Comparison of ENCODE assay signal across 8 cellular contexts in genomic region chr3:87227835-87228144, GRCh38. TPM values are rescaled to one million over a fixed set of nuclear protein-coding genes. Genes with fewer than 3 reads are reported as not detected.
DNase-seq lines count a peak whose midpoint lies in the region; ATAC-seq and TF ChIP-seq lines count a peak whose summit lies in the region.

No MANE protein-coding gene starts in this region.

- H3K79me2 ChIP-seq in Karpas-422 (ENCODE audit: low read length), result peaks cover 3% of the 10 kb centered on the region; the same call in 1 of the 2 replicates

- H3K4me2 ChIP-seq in Karpas-422 (ENCODE audit: low read depth, low read length, poor library complexity, severe bottlenecking), result peak overlapping the region; percentile 89

- peak overlapping the region; percentile 98 for H3K27ac Mint-ChIP-seq in activated naive CD4-positive, alpha-beta T cell treated with anti-CD3 and anti-CD28 coated beads, Interleukin-2, amount 50 U/mL, for 24 hours

- peak overlapping the region; percentile 92 for H2AFZ ChIP-seq in Karpas-422 (ENCODE audit: low read length)
- H2AFZ ChIP-seq in neuron (ENCODE audit: low read depth, low read length), result peak overlapping the region; percentile 94

- peaks cover 3% of the 10 kb centered on the region for H3K27me3 Mint-ChIP-seq in activated naive CD4-positive, alpha-beta T cell treated with anti-CD3 and anti-CD28 coated beads, Interleukin-2, amount 50 U/mL, for 24 hours

- H3K27me3 ChIP-seq in Karpas-422 (ENCODE audit: low read length), result no peaks in the 10 kb centered on the region
- H3K27me3 ChIP-seq in dorsolateral prefrontal cortex, result no peaks in the 10 kb centered on the region
- H3K27me3 ChIP-seq in neuron (ENCODE audit: insufficient read depth, low read length), result peaks cover 9% of the 10 kb centered on the region

- peak overlapping the region; percentile 84 for H3K9ac ChIP-seq in Karpas-422 (ENCODE audit: low read length)

- TF ChIP-seq CTCF in dorsolateral prefrontal cortex (IDR thresholded peaks at IDR 0.05 in 54 of 56, conservative IDR thresholded peaks at IDR 0.05 in 2 of 56; ENCODE audit: low read depth in 1 of 56, partially characterized antibody in 56 of 56), result no peak

- peaks cover 49% of the 10 kb centered on the region for H3K4me1 Mint-ChIP-seq in activated naive CD4-positive, alpha-beta T cell treated with anti-CD3 and anti-CD28 coated beads, Interleukin-2, amount 50 U/mL, for 24 hours

- peaks cover 9% of the 10 kb centered on the region for H3K36me3 Mint-ChIP-seq in activated naive CD4-positive, alpha-beta T cell treated with anti-CD3 and anti-CD28 coated beads, Interleukin-2, amount 50 U/mL, for 24 hours

- no peaks in the 10 kb centered on the region for H3K36me3 ChIP-seq in Karpas-422 (ENCODE audit: insufficient read depth, low read length)
- H3K36me3 ChIP-seq in neuron (ENCODE audit: insufficient read depth, low read length), result no peaks in the 10 kb centered on the region

- H3K27ac ChIP-seq in Karpas-422 (ENCODE audit: low read length), result no peak overlapping the region
- peak overlapping the region in 48 of 59 donors; percentile 75 to 97 (median 90) for H3K27ac ChIP-seq in dorsolateral prefrontal cortex

- H3K4me3 ChIP-seq in Karpas-422 (ENCODE audit: low read length) (peak overlapping the region; percentile 86), dorsolateral prefrontal cortex (peak overlapping the region; percentile 56 to 100 (median 95)), neuron (ENCODE audit: low read length) (peak overlapping the region; percentile 95)

- peaks cover 11% of the 10 kb centered on the region; the same call in 1 of the 2 replicates for H4K20me1 ChIP-seq in Karpas-422 (ENCODE audit: insufficient read depth, low read depth, low read length)

- intact Hi-C loops in dorsolateral prefrontal cortex (cut with DNase I) (loop anchor here in 1 of 2 donors (5.0 to 10.0 kb wide), 2 partner anchors 60 to 143 kb away; no protein-coding TSS in a partner anchor), sciatic nerve (cut with DNase I) (no loop called here)

- no peaks in the 10 kb centered on the region for H3K9me3 ChIP-seq in Karpas-422 (ENCODE audit: low read length)
- no peaks in the 10 kb centered on the region for H3K9me3 ChIP-seq in neuron (ENCODE audit: low read length)

- H3K4me3 Mint-ChIP-seq in activated naive CD4-positive, alpha-beta T cell treated with anti-CD3 and anti-CD28 coated beads, Interleukin-2, amount 50 U/mL, for 24 hours, result peak overlapping the region; percentile 99

- no peak for ATAC-seq in sciatic nerve

- no peak for DNase-seq in activated naive CD4-positive, alpha-beta T cell treated with anti-CD3 and anti-CD28 coated beads, Interleukin-2, amount 50 U/mL, for 16 hours
- DNase-seq in Karpas-422 (no peak), dorsolateral prefrontal cortex (no peak), NCI-H524 treated with DMSO at 0.1 percent for 48 hours (lab: John Stamatoyannopoulos, UW) (no peak), sciatic nerve (ENCODE audit: low spot score) (no peak)
- no peak for DNase-seq in stimulated activated CD4-positive, alpha-beta T cell treated with anti-CD3 and anti-CD28 coated beads, Interleukin-4, amount 100 ng/mL, for 1 hour

- peaks cover 20% of the 10 kb centered on the region for H3K4me1 ChIP-seq in Karpas-422 (ENCODE audit: low read length)
- peaks cover 13% of the 10 kb centered on the region for H3K4me1 ChIP-seq in neuron (ENCODE audit: insufficient read depth, low read length)

- no peaks in the 10 kb centered on the region for H3K9me3 Mint-ChIP-seq in activated naive CD4-positive, alpha-beta T cell treated with anti-CD3 and anti-CD28 coated beads, Interleukin-2, amount 50 U/mL, for 24 hours

- H3K9me2 ChIP-seq in Karpas-422 (replicated peaks; ENCODE audit: insufficient read depth, low read length), result no peaks in the 10 kb centered on the region

RNA-seq across cellular contexts. Expression of gene CHMP2B, which starts 0.7 kb away (rescaled TPM):
- 10.1 and 23.0 TPM in 2 replicates for total RNA-seq in Karpas-422 (2014; rRNA removed; shearing (Covaris generic); ENCODE audit: low replicate concordance)
- 10 to 100 TPM; 23.8 to 49.2 (median 34.7) TPM for total RNA-seq in dorsolateral prefrontal cortex
- total RNA-seq in sciatic nerve, result 39.1 TPM

RNA-seq across cellular contexts. Expression of gene POU1F1, which starts 48.6 kb away (rescaled TPM):
- not detected in 2 replicates for total RNA-seq in Karpas-422 (2014; rRNA removed; shearing (Covaris generic); ENCODE audit: low replicate concordance)
- total RNA-seq in dorsolateral prefrontal cortex (not detected), sciatic nerve (not detected)
